ENCODE assay signal across 8 cellular contexts in genomic region chr14:85415015-85415712, GRCh38.
DNase-seq lines count a peak whose midpoint lies in the region; ATAC-seq and TF ChIP-seq lines count a peak whose summit lies in the region.

No MANE protein-coding gene starts in this region.

- H3K4me1 Mint-ChIP-seq in T-helper 2 cell treated with Interferon-gamma antibody and Interleukin-4, amounts not matched to agents 5 μg/mL and 100 μg/mL, for 36 hours (ENCODE audit: low read depth) = no peaks in the 10 kb centered on the region

- no peak overlapping the region for H3K27ac Mint-ChIP-seq in T-helper 2 cell treated with Interferon-gamma antibody and Interleukin-4, amounts not matched to agents 5 μg/mL and 100 μg/mL, for 36 hours

- H3K9me3 Mint-ChIP-seq in T-helper 2 cell treated with Interferon-gamma antibody and Interleukin-4, amounts not matched to agents 5 μg/mL and 100 μg/mL, for 36 hours = peaks cover 8% of the 10 kb centered on the region

- no peaks in the 10 kb centered on the region for H3K36me3 Mint-ChIP-seq in T-helper 2 cell treated with Interferon-gamma antibody and Interleukin-4, amounts not matched to agents 5 μg/mL and 100 μg/mL, for 36 hours (ENCODE audit: low read depth)

- DNase-seq in BJ (ENCODE audit: low read depth) = peak; percentile 68
- DNase-seq in NCI-H1105 treated with DMSO at 0.1 percent for 48 hours (lab: John Stamatoyannopoulos, UW) = peak; percentile 79
- DNase-seq in dermis microvascular lymphatic vessel endothelial cell (ENCODE audit: low read depth in 2 of 2) = peak; percentile 96 to 97
- peak; percentile 85 for DNase-seq in mucosa of gallbladder (ENCODE audit: low spot score)
- no peak for DNase-seq in T-helper 2 cell treated with Interferon-gamma antibody and Interleukin-4, amounts not matched to agents 5 μg/mL and 100 μg/mL, for 36 hours (ENCODE audit: low spot score)
- no peak for DNase-seq in activated T-cell treated with anti-CD3 and anti-CD28 coated beads for 4 hours
- DNase-seq in activated T-cell treated with anti-CD3 and anti-CD28 coated beads, Interleukin-2, amount 50 U/mL, for 48 hours = no peak

- H3K4me3 ChIP-seq in BJ (ENCODE audit: low read depth, low read length) = no peak overlapping the region

- TF ChIP-seq CTCF in BJ (IDR thresholded peaks at IDR 0.05; ENCODE audit: insufficient read depth, low read depth, low read length) = peak; percentile 56

- CTCF ChIA-PET in BJ (lab: Yijun Ruan, JAX) = no interaction called here

- H3K27me3 ChIP-seq in BJ (ENCODE audit: control insufficient read depth, insufficient read depth, low read length) = no peaks in the 10 kb centered on the region

- POLR2A ChIA-PET in BJ (lab: Charles Lee) = no interaction called here

- no peaks in the 10 kb centered on the region for H3K36me3 ChIP-seq in BJ (ENCODE audit: control insufficient read depth, insufficient read depth, low read length)

- ATAC-seq in GM18873 (IDR thresholded peaks at IDR 0.05; ENCODE audit: low FRiP score, unreplicated experiment) = no peak

- no peaks in the 10 kb centered on the region for H3K27me3 Mint-ChIP-seq in T-helper 2 cell treated with Interferon-gamma antibody and Interleukin-4, amounts not matched to agents 5 μg/mL and 100 μg/mL, for 36 hours (ENCODE audit: low read depth)

- H3K4me3 Mint-ChIP-seq in T-helper 2 cell treated with Interferon-gamma antibody and Interleukin-4, amounts not matched to agents 5 μg/mL and 100 μg/mL, for 36 hours = no peak overlapping the region

Comparison
In these comparisons a context has a peak if more than half of its experiments do, and no peak if none do; other contexts are left out.
1. DNase-seq: peak in BJ (single experiment), NCI-H1105 treated with DMSO at 0.1 percent for 48 hours (single experiment), dermis microvascular lymphatic vessel endothelial cell (2 of 2) and mucosa of gallbladder (single experiment); none in T-helper 2 cell treated with Interferon-gamma antibody and Interleukin-4, amounts not matched to agents 5 μg/mL and 100 μg/mL, for 36 hours (single experiment), activated T-cell treated with anti-CD3 and anti-CD28 coated beads for 4 hours (single experiment) and activated T-cell treated with anti-CD3 and anti-CD28 coated beads, Interleukin-2, amount 50 U/mL, for 48 hours (0 of 2).